In genomic region chr21:33857846-33858671, GRCh38 we compare ENCODE assay signal across 22 cellular contexts.
"Had no signal": no experiment of that assay in that cellular context is flagged by ENCODE, and none has a peak within 500 bp of the region (broad histone marks: within the 10 kb centered on the region; RNA-seq: fewer than 3 reads in every experiment).

No MANE protein-coding gene starts in this region.

- H3K27ac ChIP-seq: brain microvascular endothelial cell, SK-N-MC, VCaP had no signal

- H3K27ac Mint-ChIP-seq: activated CD8-positive, alpha-beta T cell treated with anti-CD3 and anti-CD28 coated beads, Interleukin-2, amount 10 ng/mL, durations not matched to agents 7 days and 5 days; dendritic cell treated with granulocyte-macrophage colony-stimulating factor and Interleukin-4, amounts not matched to agents 40 ng/mL and 50 ng/mL, for 4 days; T-cell had no signal

- H3K27me3 ChIP-seq: brain microvascular endothelial cell, right atrium auricular region had no signal

- ATAC-seq: activated CD8-positive, alpha-beta T cell treated with anti-CD3 and anti-CD28 coated beads, Interleukin-2, amount 10 ng/mL, durations not matched to agents 7 days and 5 days; activated naive CD4-positive, alpha-beta T cell treated with anti-CD3 and anti-CD28 coated beads, Interleukin-2, amount 50 U/mL, for 72 hours; left lobe of liver; T-cell had no signal

- H3K36me3 ChIP-seq: brain microvascular endothelial cell, right atrium auricular region had no signal

- H3K4me1 ChIP-seq: right atrium auricular region had no signal

- DNase-seq: activated CD4-positive, alpha-beta T cell treated with anti-CD3 and anti-CD28 coated beads for 4 hours; activated CD8-positive, alpha-beta memory T cell treated with anti-CD3 and anti-CD28 coated beads, Interleukin-2, amount 50 U/mL, for 4 hours; activated CD8-positive, alpha-beta T cell treated with anti-CD3 and anti-CD28 coated beads, Interleukin-2, amount 10 ng/mL, durations not matched to agents 7 days and 5 days; activated gamma-delta T cell; activated T-cell treated with anti-CD3 and anti-CD28 coated beads, Interleukin-2, amount 50 U/mL, for 48 hours; brain microvascular endothelial cell; effector memory CD4-positive, alpha-beta T cell; foreskin melanocyte; mammary epithelial cell; naive B cell; small intestine; stimulated activated CD4-positive, alpha-beta T cell treated with anti-CD3 and anti-CD28 coated beads, Interleukin-4, amount 100 ng/mL, for 24 hours; stimulated activated naive CD4-positive, alpha-beta T cell treated with Interleukin-2 at 50 U/mL for 16 hours; T-cell; T1000 had no signal

- H3K36me3 Mint-ChIP-seq: activated naive CD4-positive, alpha-beta T cell treated with anti-CD3 and anti-CD28 coated beads, Interleukin-2, amount 50 U/mL, for 72 hours; naive B cell; T-cell had no signal

- FAIRE-seq: small intestine had no signal

- H3K4me3 ChIP-seq: right atrium auricular region, SK-N-MC had no signal

- H3K4me3 Mint-ChIP-seq: activated CD8-positive, alpha-beta T cell treated with anti-CD3 and anti-CD28 coated beads, Interleukin-2, amount 10 ng/mL, durations not matched to agents 7 days and 5 days; central memory CD8-positive, alpha-beta T cell; dendritic cell treated with granulocyte-macrophage colony-stimulating factor and Interleukin-4, amounts not matched to agents 40 ng/mL and 50 ng/mL, for 4 days; T-cell had no signal

- H3K9me3 Mint-ChIP-seq: activated naive CD4-positive, alpha-beta T cell treated with anti-CD3 and anti-CD28 coated beads, Interleukin-2, amount 50 U/mL, for 72 hours; central memory CD8-positive, alpha-beta T cell; dendritic cell treated with granulocyte-macrophage colony-stimulating factor and Interleukin-4, amounts not matched to agents 40 ng/mL and 50 ng/mL, for 4 days; naive B cell; T-cell had no signal

- H3K9me3 ChIP-seq: right atrium auricular region had no signal

- H3K4me1 Mint-ChIP-seq: central memory CD8-positive, alpha-beta T cell; naive B cell; T-cell had no signal

- H3K27me3 Mint-ChIP-seq: dendritic cell treated with granulocyte-macrophage colony-stimulating factor and Interleukin-4, amounts not matched to agents 40 ng/mL and 50 ng/mL, for 4 days had no signal
